Comparison of ENCODE assay signal across 4 cellular contexts in genomic region chr18:31507124-31507523, GRCh38. TPM values are rescaled to one million over a fixed set of nuclear protein-coding genes. Genes with fewer than 3 reads are reported as not detected.
"Had no signal": no experiment of that assay in that cellular context is flagged by ENCODE, and none has a peak within 500 bp of the region (broad histone marks: within the 10 kb centered on the region; RNA-seq: fewer than 3 reads in every experiment).

No MANE protein-coding gene starts in this region.

RNA-seq across cellular contexts. Expression of gene DSG2, which starts 9.1 kb away (rescaled TPM):
- total RNA-seq: HFFc6 had no signal
- polyA plus RNA-seq: GM23248 had no signal

RNA-seq across cellular contexts. Expression of gene DSG3, which starts 59.6 kb away (rescaled TPM):
- total RNA-seq: GM23248, H4, H7, HFFc6 had no signal
- polyA plus RNA-seq: GM23248 had no signal
